ENCODE assay signal across 18 cellular contexts in genomic region chr7:157579425-157579824, GRCh38.
"Had no signal": no experiment of that assay in that cellular context is flagged by ENCODE, and none has a peak within 500 bp of the region (broad histone marks: within the 10 kb centered on the region; RNA-seq: fewer than 3 reads in every experiment).

No MANE protein-coding gene starts in this region.

- H3K27ac ChIP-seq: esophagus squamous epithelium, gastroesophageal sphincter, neutrophil, stomach had no signal

- H3K36me3 ChIP-seq: esophagus squamous epithelium, gastroesophageal sphincter, neutrophil had no signal

- H3K36me3 Mint-ChIP-seq: naive B cell had no signal

- H3K27ac Mint-ChIP-seq: naive B cell had no signal

- H3K4me3 Mint-ChIP-seq: naive B cell had no signal

- H3K4me1 ChIP-seq: esophagus squamous epithelium, gastroesophageal sphincter, stomach had no signal

- DNase-seq: dermis blood vessel endothelial cell; esophagus squamous epithelium; foreskin fibroblast; glutamatergic neuron; islet precursor cell; left ventricle myocardium superior; mesenchymal stem cell; midbrain; naive B cell; stimulated activated CD4-positive, alpha-beta T cell treated with anti-CD3 and anti-CD28 coated beads, Interleukin-2, amount 100 ng/mL, for 24 hours; stimulated activated naive CD4-positive, alpha-beta T cell; stomach; substantia nigra had no signal

- FAIRE-seq: colon had no signal

- H3K9me3 ChIP-seq: esophagus squamous epithelium, gastroesophageal sphincter, neutrophil, stomach had no signal

- ATAC-seq: gastroesophageal sphincter, left ventricle myocardium superior, sciatic nerve had no signal

- H3K27me3 ChIP-seq: stomach had no signal

- H3K4me3 ChIP-seq: esophagus squamous epithelium, gastroesophageal sphincter, lung, stomach had no signal
